Comparison of ENCODE assay signal across 11 cellular contexts in the genomic region with DNA sequence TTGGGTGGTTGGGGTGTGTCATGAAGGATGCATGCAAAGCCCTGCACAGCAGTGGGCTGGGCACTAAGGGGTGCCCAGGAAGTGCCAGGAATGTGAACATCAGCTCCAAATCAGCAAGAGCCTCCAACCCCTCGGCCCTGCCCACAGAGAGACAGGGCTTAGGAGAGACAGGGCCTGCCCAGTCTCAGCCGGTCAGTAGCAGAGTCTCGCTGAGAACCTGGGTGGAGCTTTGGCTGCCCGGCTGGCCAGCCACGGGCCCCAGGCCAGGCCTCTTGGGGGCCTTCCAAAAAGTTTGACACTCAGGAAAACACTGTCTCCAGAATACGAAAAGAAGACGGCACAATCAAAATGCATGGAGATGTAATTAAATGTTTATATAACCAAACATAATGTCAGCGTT. TPM values are rescaled to one million over a fixed set of nuclear protein-coding genes. Genes with fewer than 3 reads are reported as not detected.
DNase-seq lines count a peak whose midpoint lies in the region; ATAC-seq and TF ChIP-seq lines count a peak whose summit lies in the region.
"Had no signal": no experiment of that assay in that cellular context is flagged by ENCODE, and none has a peak within 500 bp of the region (broad histone marks: within the 10 kb centered on the region; RNA-seq: fewer than 3 reads in every experiment).

No MANE protein-coding gene starts in this region.

- H3K9ac ChIP-seq in skeletal muscle satellite cell (ENCODE audit: low read depth, low read length): peak overlapping the region; percentile 41
- H3K9ac ChIP-seq: BLaER1 treated with 17β-estradiol and CSF1 and Interleukin-3, amounts not matched to agents 10 nM and 100 nM had no signal

- H3K9me3 Mint-ChIP-seq in chondrocyte (ENCODE audit: low read depth): no peaks in the 10 kb centered on the region
- H3K9me3 Mint-ChIP-seq in activated CD8-positive, alpha-beta T cell treated with anti-CD3 and anti-CD28 coated beads, Interleukin-2, amount 10 ng/mL, durations not matched to agents 7 days and 5 days (ENCODE audit: insufficient read depth): no peaks in the 10 kb centered on the region
- no peaks in the 10 kb centered on the region for H3K9me3 Mint-ChIP-seq in activated naive CD4-positive, alpha-beta T cell treated with anti-CD3 and anti-CD28 coated beads, Interleukin-2, amount 10 ng/mL, durations not matched to agents 7 days and 5 days
- no peaks in the 10 kb centered on the region for H3K9me3 Mint-ChIP-seq in natural killer cell treated with Interleukin-12 subunit alpha and Interleukin-12 subunit beta and Interleukin-15 and Interleukin-18, amount 100 ng/mL, for 72 hours
- H3K9me3 Mint-ChIP-seq: activated B cell treated with CpG ODN at 0.5 μM for 24 hours had no signal

- H3K9me3 ChIP-seq in skeletal muscle satellite cell (replicated peaks; ENCODE audit: low read length): no peaks in the 10 kb centered on the region
- H3K9me3 ChIP-seq: BLaER1 treated with 17β-estradiol and CSF1 and Interleukin-3, amounts not matched to agents 10 nM and 100 nM had no signal

- no peaks in the 10 kb centered on the region for H3K27me3 Mint-ChIP-seq in chondrocyte (ENCODE audit: low read depth)
- H3K27me3 Mint-ChIP-seq in activated CD8-positive, alpha-beta T cell treated with anti-CD3 and anti-CD28 coated beads, Interleukin-2, amount 10 ng/mL, durations not matched to agents 7 days and 5 days (ENCODE audit: low read depth): no peaks in the 10 kb centered on the region
- no peaks in the 10 kb centered on the region for H3K27me3 Mint-ChIP-seq in activated naive CD4-positive, alpha-beta T cell treated with anti-CD3 and anti-CD28 coated beads, Interleukin-2, amount 10 ng/mL, durations not matched to agents 7 days and 5 days
- H3K27me3 Mint-ChIP-seq in natural killer cell treated with Interleukin-12 subunit alpha and Interleukin-12 subunit beta and Interleukin-15 and Interleukin-18, amount 100 ng/mL, for 72 hours: no peaks in the 10 kb centered on the region
- H3K27me3 Mint-ChIP-seq: activated B cell treated with CpG ODN at 0.5 μM for 24 hours had no signal

- H3K4me1 Mint-ChIP-seq in chondrocyte (ENCODE audit: low read depth): peaks cover 3% of the 10 kb centered on the region
- no peaks in the 10 kb centered on the region for H3K4me1 Mint-ChIP-seq in activated CD8-positive, alpha-beta T cell treated with anti-CD3 and anti-CD28 coated beads, Interleukin-2, amount 10 ng/mL, durations not matched to agents 7 days and 5 days (ENCODE audit: low read depth)
- H3K4me1 Mint-ChIP-seq in activated naive CD4-positive, alpha-beta T cell treated with anti-CD3 and anti-CD28 coated beads, Interleukin-2, amount 10 ng/mL, durations not matched to agents 7 days and 5 days: peaks cover 5% of the 10 kb centered on the region
- no peaks in the 10 kb centered on the region for H3K4me1 Mint-ChIP-seq in natural killer cell treated with Interleukin-12 subunit alpha and Interleukin-12 subunit beta and Interleukin-15 and Interleukin-18, amount 100 ng/mL, for 72 hours (ENCODE audit: low read depth in 2 of 2)

- peak overlapping the region; percentile 69 for H3K27ac Mint-ChIP-seq in chondrocyte (ENCODE audit: unreplicated experiment)
- no peak overlapping the region for H3K27ac Mint-ChIP-seq in activated CD8-positive, alpha-beta T cell treated with anti-CD3 and anti-CD28 coated beads, Interleukin-2, amount 10 ng/mL, durations not matched to agents 7 days and 5 days
- no peak overlapping the region for H3K27ac Mint-ChIP-seq in activated naive CD4-positive, alpha-beta T cell treated with anti-CD3 and anti-CD28 coated beads, Interleukin-2, amount 10 ng/mL, durations not matched to agents 7 days and 5 days
- no peak overlapping the region for H3K27ac Mint-ChIP-seq in natural killer cell treated with Interleukin-12 subunit alpha and Interleukin-12 subunit beta and Interleukin-15 and Interleukin-18, amount 100 ng/mL, for 72 hours
- H3K27ac Mint-ChIP-seq: activated B cell treated with CpG ODN at 0.5 μM for 24 hours had no signal

- no peak overlapping the region for H3K4me3 Mint-ChIP-seq in chondrocyte (ENCODE audit: unreplicated experiment)
- H3K4me3 Mint-ChIP-seq in activated CD8-positive, alpha-beta T cell treated with anti-CD3 and anti-CD28 coated beads, Interleukin-2, amount 10 ng/mL, durations not matched to agents 7 days and 5 days: no peak overlapping the region
- H3K4me3 Mint-ChIP-seq in activated naive CD4-positive, alpha-beta T cell treated with anti-CD3 and anti-CD28 coated beads, Interleukin-2, amount 10 ng/mL, durations not matched to agents 7 days and 5 days: no peak overlapping the region
- H3K4me3 Mint-ChIP-seq in natural killer cell treated with Interleukin-12 subunit alpha and Interleukin-12 subunit beta and Interleukin-15 and Interleukin-18, amount 100 ng/mL, for 72 hours: no peak overlapping the region
- H3K4me3 Mint-ChIP-seq: activated B cell treated with CpG ODN at 0.5 μM for 24 hours had no signal

- no peak for TF ChIP-seq CTCF in chondrocyte (IDR thresholded peaks at IDR 0.05)

- CTCF ChIA-PET in activated CD8-positive, alpha-beta T cell treated with anti-CD3 and anti-CD28 coated beads, Interleukin-2, amount 10 ng/mL, durations not matched to agents 7 days and 5 days (lab: Charles Lee): interaction anchor here (0.9 to 1.3 kb wide), 2 partner anchors 16 to 25 kb away, joined by 3 read pairs; no protein-coding TSS in a partner anchor
- CTCF ChIA-PET in activated naive CD4-positive, alpha-beta T cell treated with anti-CD3 and anti-CD28 coated beads, Interleukin-2, amount 10 ng/mL, durations not matched to agents 7 days and 5 days (lab: Charles Lee): no interaction called here

- H3K36me3 ChIP-seq in skeletal muscle satellite cell (ENCODE audit: insufficient read depth, low read length): no peaks in the 10 kb centered on the region
- H3K36me3 ChIP-seq: BLaER1 treated with 17β-estradiol and CSF1 and Interleukin-3, amounts not matched to agents 10 nM and 100 nM had no signal

- POLR2A ChIA-PET in activated CD8-positive, alpha-beta T cell treated with anti-CD3 and anti-CD28 coated beads, Interleukin-2, amount 10 ng/mL, durations not matched to agents 7 days and 5 days (lab: Charles Lee): interaction anchor here (1.0 kb wide), 1 partner anchor 24 kb away, joined by 4 read pairs; a partner anchor contains a TSS

- H3K4me3 ChIP-seq in skeletal muscle satellite cell (ENCODE audit: low read length): no peak overlapping the region
- H3K4me3 ChIP-seq: BLaER1 treated with 17β-estradiol and CSF1 and Interleukin-3, amounts not matched to agents 10 nM and 100 nM; smooth muscle cell had no signal

- no peaks in the 10 kb centered on the region for H3K27me3 ChIP-seq in skeletal muscle satellite cell (ENCODE audit: control insufficient read depth, insufficient read depth, low read length)
- H3K27me3 ChIP-seq: BLaER1 treated with 17β-estradiol and CSF1 and Interleukin-3, amounts not matched to agents 10 nM and 100 nM had no signal

- H3K4me1 ChIP-seq in skeletal muscle satellite cell (ENCODE audit: control insufficient read depth, insufficient read depth, low read length): peaks cover 24% of the 10 kb centered on the region

- DNase-seq in GM03348 (ENCODE audit: low spot score) (peak; percentile 90), chondrocyte (ENCODE audit: low spot score) (no peak), hypothalamus (lab: John Stamatoyannopoulos, UW) (peak in 28 of 51 donors; percentile 13 to 76 (median 50))
- DNase-seq in activated CD8-positive, alpha-beta T cell treated with anti-CD3 and anti-CD28 coated beads, Interleukin-2, amount 10 ng/mL, durations not matched to agents 7 days and 5 days: no peak
- DNase-seq in activated naive CD4-positive, alpha-beta T cell treated with anti-CD3 and anti-CD28 coated beads, Interleukin-2, amount 10 ng/mL, durations not matched to agents 7 days and 5 days: no peak
- DNase-seq in natural killer cell treated with Interleukin-12 subunit alpha and Interleukin-12 subunit beta and Interleukin-15 and Interleukin-18, amount 100 ng/mL, for 72 hours (ENCODE audit: low spot score): no peak
- DNase-seq: activated B cell treated with CpG ODN at 0.5 μM for 24 hours had no signal

- no peak for ATAC-seq in GM21515 (IDR thresholded peaks at IDR 0.05; ENCODE audit: unreplicated experiment)
- no peak for ATAC-seq in activated CD8-positive, alpha-beta T cell treated with anti-CD3 and anti-CD28 coated beads, Interleukin-2, amount 10 ng/mL, durations not matched to agents 7 days and 5 days
- no peak for ATAC-seq in natural killer cell treated with Interleukin-12 subunit alpha and Interleukin-12 subunit beta and Interleukin-15 and Interleukin-18, amount 100 ng/mL, for 72 hours

- H3K36me3 Mint-ChIP-seq in chondrocyte (ENCODE audit: low read depth): no peaks in the 10 kb centered on the region
- H3K36me3 Mint-ChIP-seq in activated CD8-positive, alpha-beta T cell treated with anti-CD3 and anti-CD28 coated beads, Interleukin-2, amount 10 ng/mL, durations not matched to agents 7 days and 5 days (ENCODE audit: low read depth): no peaks in the 10 kb centered on the region
- no peaks in the 10 kb centered on the region for H3K36me3 Mint-ChIP-seq in activated naive CD4-positive, alpha-beta T cell treated with anti-CD3 and anti-CD28 coated beads, Interleukin-2, amount 10 ng/mL, durations not matched to agents 7 days and 5 days
- H3K36me3 Mint-ChIP-seq in natural killer cell treated with Interleukin-12 subunit alpha and Interleukin-12 subunit beta and Interleukin-15 and Interleukin-18, amount 100 ng/mL, for 72 hours: no peaks in the 10 kb centered on the region

- peak overlapping the region; percentile 11 for H3K4me2 ChIP-seq in skeletal muscle satellite cell (ENCODE audit: low read length)
- H3K4me2 ChIP-seq: BLaER1 treated with 17β-estradiol and CSF1 and Interleukin-3, amounts not matched to agents 10 nM and 100 nM; smooth muscle cell had no signal

RNA-seq across cellular contexts. Expression of a gene that starts 4.3 kb away (rescaled TPM):
- total RNA-seq in chondrocyte: 80.3 to 114 TPM (median 82.7 TPM) in 3 replicates
- total RNA-seq in skeletal muscle satellite cell (2012; rRNA removed): 38.9 and 43.9 TPM in 2 replicates
- 1 to 10 TPM; 5.9 to 6.9 TPM for total RNA-seq in activated CD8-positive, alpha-beta T cell treated with anti-CD3 and anti-CD28 coated beads, Interleukin-2, amount 10 ng/mL, durations not matched to agents 7 days and 5 days
- total RNA-seq in natural killer cell treated with Interleukin-12 subunit alpha and Interleukin-12 subunit beta and Interleukin-15 and Interleukin-18, amount 100 ng/mL, for 72 hours: 10 to 100 TPM; 13.9 to 14.5 TPM

RNA-seq across cellular contexts. Expression of a gene that starts 24.3 kb away (rescaled TPM):
- 8.6 to 12.5 TPM (median 10.0 TPM) in 3 replicates for total RNA-seq in chondrocyte
- 10.9 and 14.0 TPM in 2 replicates for total RNA-seq in skeletal muscle satellite cell (2012; rRNA removed)
- total RNA-seq in activated CD8-positive, alpha-beta T cell treated with anti-CD3 and anti-CD28 coated beads, Interleukin-2, amount 10 ng/mL, durations not matched to agents 7 days and 5 days: 10 to 100 TPM; 22.0 to 25.8 TPM
- 10 to 100 TPM; 17.6 to 30.0 TPM for total RNA-seq in natural killer cell treated with Interleukin-12 subunit alpha and Interleukin-12 subunit beta and Interleukin-15 and Interleukin-18, amount 100 ng/mL, for 72 hours

RNA-seq across cellular contexts. Expression of a gene that starts 24.3 kb away (rescaled TPM):
- 3.8 to 9.1 TPM (median 5.5 TPM) in 3 replicates for total RNA-seq in chondrocyte
- total RNA-seq in skeletal muscle satellite cell (2012; rRNA removed): 2.0 and 2.8 TPM in 2 replicates
- total RNA-seq in activated CD8-positive, alpha-beta T cell treated with anti-CD3 and anti-CD28 coated beads, Interleukin-2, amount 10 ng/mL, durations not matched to agents 7 days and 5 days: 1 to 10 TPM; 2.4 to 2.5 TPM
- total RNA-seq in natural killer cell treated with Interleukin-12 subunit alpha and Interleukin-12 subunit beta and Interleukin-15 and Interleukin-18, amount 100 ng/mL, for 72 hours: 1 to 10 TPM; 3.8 to 6.1 TPM

Comparison
In these comparisons a context has a peak if more than half of its experiments do, and no peak if none do; other contexts are left out.
1. DNase-seq: peak in GM03348 (single experiment) and hypothalamus (28 of 51); none in chondrocyte (single experiment), activated CD8-positive, alpha-beta T cell treated with anti-CD3 and anti-CD28 coated beads, Interleukin-2, amount 10 ng/mL, durations not matched to agents 7 days and 5 days (single experiment), activated naive CD4-positive, alpha-beta T cell treated with anti-CD3 and anti-CD28 coated beads, Interleukin-2, amount 10 ng/mL, durations not matched to agents 7 days and 5 days (single experiment) and natural killer cell treated with Interleukin-12 subunit alpha and Interleukin-12 subunit beta and Interleukin-15 and Interleukin-18, amount 100 ng/mL, for 72 hours (single experiment).